ENCODE assay signal across 15 cellular contexts in the genomic region with DNA sequence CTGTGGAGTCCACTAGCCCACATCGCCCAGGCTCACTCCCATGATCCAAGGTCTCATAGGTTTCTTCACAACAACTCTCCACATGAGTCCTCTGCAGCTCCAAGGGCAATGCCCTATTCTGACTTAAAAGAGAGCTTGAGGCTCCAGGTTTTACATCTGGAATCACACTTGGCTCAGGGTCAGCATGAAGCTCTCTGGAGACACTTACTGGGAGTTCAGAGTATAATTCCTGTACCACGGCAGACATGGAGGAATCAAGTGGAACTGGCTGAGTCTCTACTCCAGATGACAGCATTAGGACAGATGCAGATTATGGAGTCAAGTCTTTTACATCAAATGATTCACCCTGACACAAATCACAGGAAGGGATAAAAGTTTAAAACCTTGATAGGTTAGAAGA. TPM values are rescaled to one million over a fixed set of nuclear protein-coding genes. Genes with fewer than 3 reads are reported as not detected.
DNase-seq lines count a peak whose midpoint lies in the region; ATAC-seq and TF ChIP-seq lines count a peak whose summit lies in the region.
"Had no signal": no experiment of that assay in that cellular context is flagged by ENCODE, and none has a peak within 500 bp of the region (broad histone marks: within the 10 kb centered on the region; RNA-seq: fewer than 3 reads in every experiment).

No MANE protein-coding gene starts in this region.

- peaks cover 86% of the 10 kb centered on the region for H3K36me3 Mint-ChIP-seq in activated T-cell treated with anti-CD3 and anti-CD28 coated beads, Interleukin-2, amount 50 U/mL, for 24 hours (ENCODE audit: low read depth)
- H3K36me3 Mint-ChIP-seq in H9 (ENCODE audit: insufficient read depth in 1 of 3, low read depth in 3 of 3) (peaks cover 25 to 81% (median 70%) of the 10 kb centered on the region in 3 experiments), brain (peaks cover 74% of the 10 kb centered on the region)
- H3K36me3 Mint-ChIP-seq in naive thymus-derived CD8-positive, alpha-beta T cell: peaks cover 0 to 71% (median 5%) of the 10 kb centered on the region in 3 donors
- H3K36me3 Mint-ChIP-seq in activated T-helper 1 cell treated with anti-CD3 and anti-CD28 coated beads, Interleukin-12 subunit alpha, Interleukin-12 subunit beta, Interleukin-2, Interleukin-4 antibody, amounts not matched to agents 30 ng/mL and 10 ng/mL and 1 ng/mL, durations not matched to agents 14 hours and 24 hours and 36 hours (ENCODE audit: low read depth): peaks cover 29% of the 10 kb centered on the region

- POLR2A ChIA-PET in naive thymus-derived CD8-positive, alpha-beta T cell (lab: Charles Lee): no interaction called here

- H4K5ac ChIP-seq in H9 (ENCODE audit: insufficient read length, low read depth, low read length): no peak overlapping the region

- no peak overlapping the region for H3K14ac ChIP-seq in H9 (ENCODE audit: insufficient read depth, low read length)

- H3K79me2 ChIP-seq in H9 (ENCODE audit: insufficient read depth, low read length): peaks cover 4% of the 10 kb centered on the region; the same call in 1 of the 2 replicates

- H2BK120ac ChIP-seq in H9 (ENCODE audit: low read depth, low read length, poor library complexity, severe bottlenecking): no peak overlapping the region

- H2BK5ac ChIP-seq in H9 (ENCODE audit: insufficient read length, low read length): no peak overlapping the region

- no peaks in the 10 kb centered on the region for H4K20me1 ChIP-seq in H9 (ENCODE audit: control insufficient read depth, insufficient read depth, insufficient read length)

- no peak overlapping the region for H2AFZ ChIP-seq in H9 (ENCODE audit: low read length)

- no peak overlapping the region for H3K27ac ChIP-seq in H9 (ENCODE audit: insufficient read length, low read depth, low read length)
- H3K27ac ChIP-seq: SJSA1, thyroid gland had no signal

- no peak overlapping the region for H2BK12ac ChIP-seq in H9 (ENCODE audit: insufficient read length, low read depth, low read length)

- no peak overlapping the region for H4K91ac ChIP-seq in H9 (ENCODE audit: insufficient read length, low read depth, low read length)

- no peaks in the 10 kb centered on the region for H3K23me2 ChIP-seq in H9 (ENCODE audit: insufficient read length, low read depth, low read length, poor library complexity, severe bottlenecking)

- no peak overlapping the region for H3K4ac ChIP-seq in H9 (ENCODE audit: low read depth, low read length)

- H3K4me3 Mint-ChIP-seq in activated T-cell treated with anti-CD3 and anti-CD28 coated beads, Interleukin-2, amount 50 U/mL, for 24 hours: no peak overlapping the region
- H3K4me3 Mint-ChIP-seq in H9 (no peak overlapping the region), brain (no peak overlapping the region)
- peak overlapping the region in 2 of 10 donors; percentile 34 to 51 for H3K4me3 Mint-ChIP-seq in naive thymus-derived CD8-positive, alpha-beta T cell
- no peak overlapping the region for H3K4me3 Mint-ChIP-seq in activated T-helper 1 cell treated with anti-CD3 and anti-CD28 coated beads, Interleukin-12 subunit alpha, Interleukin-12 subunit beta, Interleukin-2, Interleukin-4 antibody, amounts not matched to agents 30 ng/mL and 10 ng/mL and 1 ng/mL, durations not matched to agents 14 hours and 24 hours and 36 hours
- H3K4me3 Mint-ChIP-seq: neural crest cell had no signal

- no peak overlapping the region for H3K23ac ChIP-seq in H9 (ENCODE audit: insufficient read length, low read depth, low read length)

- H3K27ac Mint-ChIP-seq in activated T-cell treated with anti-CD3 and anti-CD28 coated beads, Interleukin-2, amount 50 U/mL, for 24 hours: peak overlapping the region; percentile 69
- peak overlapping the region; percentile 4 to 58 (median 31); a peak in 5 of 7 replicates for H3K27ac Mint-ChIP-seq in H9
- H3K27ac Mint-ChIP-seq in brain: peak overlapping the region in 3 of 5 experiments; percentile 14 to 26 (median 15)
- peak overlapping the region in 9 of 10 donors; percentile 41 to 95 (median 74) for H3K27ac Mint-ChIP-seq in naive thymus-derived CD8-positive, alpha-beta T cell
- H3K27ac Mint-ChIP-seq in activated T-helper 1 cell treated with anti-CD3 and anti-CD28 coated beads, Interleukin-12 subunit alpha, Interleukin-12 subunit beta, Interleukin-2, Interleukin-4 antibody, amounts not matched to agents 30 ng/mL and 10 ng/mL and 1 ng/mL, durations not matched to agents 14 hours and 24 hours and 36 hours: no peak overlapping the region

- no peak overlapping the region for H2AK5ac ChIP-seq in H9 (ENCODE audit: insufficient read length, low read length)

- H3K79me1 ChIP-seq in H9 (ENCODE audit: insufficient read depth, low read depth, low read length, poor library complexity, severe bottlenecking): peaks cover 5% of the 10 kb centered on the region

- H3K18ac ChIP-seq in H9 (ENCODE audit: insufficient read length, low read depth, low read length): no peak overlapping the region

- H3K4me1 Mint-ChIP-seq in activated T-cell treated with anti-CD3 and anti-CD28 coated beads, Interleukin-2, amount 50 U/mL, for 24 hours (ENCODE audit: low read depth): peaks cover 58% of the 10 kb centered on the region
- H3K4me1 Mint-ChIP-seq in H9 (peaks cover 22 to 32% of the 10 kb centered on the region in 2 experiments), brain (peaks cover 6% of the 10 kb centered on the region)
- peaks cover 21 to 68% (median 49%) of the 10 kb centered on the region in 4 donors for H3K4me1 Mint-ChIP-seq in naive thymus-derived CD8-positive, alpha-beta T cell
- H3K4me1 Mint-ChIP-seq in activated T-helper 1 cell treated with anti-CD3 and anti-CD28 coated beads, Interleukin-12 subunit alpha, Interleukin-12 subunit beta, Interleukin-2, Interleukin-4 antibody, amounts not matched to agents 30 ng/mL and 10 ng/mL and 1 ng/mL, durations not matched to agents 14 hours and 24 hours and 36 hours (ENCODE audit: low read depth): peaks cover 22% of the 10 kb centered on the region
- H3K4me1 Mint-ChIP-seq: neural crest cell had no signal

- H3K4me2 ChIP-seq in H9 (ENCODE audit: insufficient read depth, insufficient read length, low read length): no peak overlapping the region

- no CpG with 5 or more reads among the region's 2 CpGs for WGBS in H9 (ENCODE audit: extremely low coverage, insufficient read length, low lambda C conversion rate)

- H3K9ac ChIP-seq in H9 (ENCODE audit: extremely low read depth, insufficient read length, low read length): no peak overlapping the region

- H3T11ph ChIP-seq in H9 (ENCODE audit: low read length): no peak overlapping the region

- H3K27me3 Mint-ChIP-seq in activated T-cell treated with anti-CD3 and anti-CD28 coated beads, Interleukin-2, amount 50 U/mL, for 24 hours: no peaks in the 10 kb centered on the region
- H3K27me3 Mint-ChIP-seq in H9 (ENCODE audit: low read depth) (no peaks in the 10 kb centered on the region), brain (no peaks in the 10 kb centered on the region)
- H3K27me3 Mint-ChIP-seq in naive thymus-derived CD8-positive, alpha-beta T cell: no peaks in the 10 kb centered on the region
- no peaks in the 10 kb centered on the region for H3K27me3 Mint-ChIP-seq in activated T-helper 1 cell treated with anti-CD3 and anti-CD28 coated beads, Interleukin-12 subunit alpha, Interleukin-12 subunit beta, Interleukin-2, Interleukin-4 antibody, amounts not matched to agents 30 ng/mL and 10 ng/mL and 1 ng/mL, durations not matched to agents 14 hours and 24 hours and 36 hours (ENCODE audit: insufficient read depth)

- no peak overlapping the region for H2BK20ac ChIP-seq in H9 (ENCODE audit: low read depth, low read length, poor library complexity, severe bottlenecking)

- H3K4me1 ChIP-seq in H9 (ENCODE audit: insufficient read depth, low read length): no peaks in the 10 kb centered on the region

- H3K9me3 Mint-ChIP-seq in activated T-cell treated with anti-CD3 and anti-CD28 coated beads, Interleukin-2, amount 50 U/mL, for 24 hours: no peaks in the 10 kb centered on the region
- H3K9me3 Mint-ChIP-seq in H9 (no peaks in the 10 kb centered on the region), brain (no peaks in the 10 kb centered on the region)
- no peaks in the 10 kb centered on the region for H3K9me3 Mint-ChIP-seq in naive thymus-derived CD8-positive, alpha-beta T cell
- H3K9me3 Mint-ChIP-seq in activated T-helper 1 cell treated with anti-CD3 and anti-CD28 coated beads, Interleukin-12 subunit alpha, Interleukin-12 subunit beta, Interleukin-2, Interleukin-4 antibody, amounts not matched to agents 30 ng/mL and 10 ng/mL and 1 ng/mL, durations not matched to agents 14 hours and 24 hours and 36 hours: no peaks in the 10 kb centered on the region
- H3K9me3 Mint-ChIP-seq: neural crest cell had no signal

- no peak overlapping the region for H2BK15ac ChIP-seq in H9 (ENCODE audit: low read depth, low read length)

- no peak for ATAC-seq in naive thymus-derived CD8-positive, alpha-beta T cell
- ATAC-seq in HG03196 (IDR thresholded peaks at IDR 0.05; ENCODE audit: unreplicated experiment): no peak

- no peaks in the 10 kb centered on the region for H3K27me3 ChIP-seq in H9 (ENCODE audit: insufficient read depth, low read length)
- H3K27me3 ChIP-seq: SJSA1, thyroid gland had no signal

- intact Hi-C loops in activated T-helper 1 cell treated with anti-CD3 and anti-CD28 coated beads, Interleukin-12 subunit alpha, Interleukin-12 subunit beta, Interleukin-2, Interleukin-4 antibody, amounts not matched to agents 30 ng/mL and 10 ng/mL and 1 ng/mL, durations not matched to agents 14 hours and 24 hours and 36 hours (cut with micrococcal nuclease): no loop called here

- H3K9me3 ChIP-seq in H9 (ENCODE audit: control insufficient read depth, low read depth, low read length): no peaks in the 10 kb centered on the region
- H3K9me3 ChIP-seq: SJSA1, thyroid gland had no signal

- no peak for DNase-seq in activated T-cell treated with anti-CD3 and anti-CD28 coated beads, Interleukin-2, amount 50 U/mL, for 24 hours
- DNase-seq in activated T-cell treated with anti-CD3 and anti-CD28 coated beads for 4 hours (no peak), H9 (no peak), NCI-H446 treated with DMSO at 0.1 percent for 48 hours (lab: John Stamatoyannopoulos, UW) (no peak)
- no peak for DNase-seq in naive thymus-derived CD8-positive, alpha-beta T cell
- DNase-seq in activated T-helper 1 cell treated with anti-CD3 and anti-CD28 coated beads, Interleukin-12 subunit alpha, Interleukin-12 subunit beta, Interleukin-2, Interleukin-4 antibody, amounts not matched to agents 30 ng/mL and 10 ng/mL and 1 ng/mL, durations not matched to agents 14 hours and 24 hours and 36 hours (ENCODE audit: low spot score): no peak
- DNase-seq: anterior cingulate cortex, NCI-H1417, NCI-H446, retina, thyroid gland had no signal

- H4K8ac ChIP-seq in H9 (replicated peaks; ENCODE audit: insufficient read length, low read depth, low read length): no peak overlapping the region

- H3K56ac ChIP-seq in H9 (ENCODE audit: insufficient read length, low read depth, low read length): no peak overlapping the region

- no peak for TF ChIP-seq CTCF in H9 (conservative IDR thresholded peaks at IDR 0.05)
- no peak for TF ChIP-seq CTCF in brain (conservative IDR thresholded peaks at IDR 0.05)

RNA-seq across cellular contexts. Expression of a gene that starts 11.4 kb away (rescaled TPM):
- total RNA-seq in H9 (2021): 127 and 138 TPM in 2 replicates
- polyA plus RNA-seq in brain (ENCODE audit: insufficient read depth, low read depth, low replicate concordance): 9.3 TPM
- 10 to 100 TPM; 63.8 to 65.9 TPM for total RNA-seq in naive thymus-derived CD8-positive, alpha-beta T cell
- 10 to 100 TPM; 12.7 to 26.7 (median 15.8) TPM for polyA plus RNA-seq in naive thymus-derived CD8-positive, alpha-beta T cell
- total RNA-seq in activated T-helper 1 cell treated with anti-CD3 and anti-CD28 coated beads, Interleukin-12 subunit alpha, Interleukin-12 subunit beta, Interleukin-2, Interleukin-4 antibody, amounts not matched to agents 30 ng/mL and 10 ng/mL and 1 ng/mL, durations not matched to agents 14 hours and 24 hours and 36 hours: 65.2 and 69.6 TPM in 2 replicates

RNA-seq across cellular contexts. Expression of a gene that starts 15.3 kb away (rescaled TPM):
- 26.8 and 29.2 TPM in 2 replicates for total RNA-seq in H9 (2021)
- 10.7 TPM for polyA plus RNA-seq in brain (ENCODE audit: insufficient read depth, low read depth, low replicate concordance)
- 10 to 100 TPM; 41.4 to 52.4 TPM for total RNA-seq in naive thymus-derived CD8-positive, alpha-beta T cell
- 10 to 100 TPM in 1 of 3 donors, 1 to 10 TPM in 2; 3.9 to 10.6 (median 4.5) TPM for polyA plus RNA-seq in naive thymus-derived CD8-positive, alpha-beta T cell
- total RNA-seq in activated T-helper 1 cell treated with anti-CD3 and anti-CD28 coated beads, Interleukin-12 subunit alpha, Interleukin-12 subunit beta, Interleukin-2, Interleukin-4 antibody, amounts not matched to agents 30 ng/mL and 10 ng/mL and 1 ng/mL, durations not matched to agents 14 hours and 24 hours and 36 hours: 39.9 and 42.6 TPM in 2 replicates
